Comparison of ENCODE assay signal across 27 cellular contexts in genomic region chr7:68272507-68272906, GRCh38.
"Had no signal": no experiment of that assay in that cellular context is flagged by ENCODE, and none has a peak within 500 bp of the region (broad histone marks: within the 10 kb centered on the region; RNA-seq: fewer than 3 reads in every experiment).

No MANE protein-coding gene starts in this region.

- H3K27me3 ChIP-seq: stomach, suprapubic skin, testis, thyroid gland, tibial artery, tibial nerve, transverse colon, upper lobe of left lung, upper lobe of right lung, uterus, vagina had no signal

- H3K9me3 ChIP-seq: suprapubic skin, testis, thoracic aorta, thyroid gland, tibial artery, upper lobe of left lung, upper lobe of right lung, uterus, vagina had no signal

- H3K36me3 ChIP-seq: stomach, suprapubic skin, thoracic aorta, thyroid gland, tibial artery, tibial nerve, transverse colon, upper lobe of left lung, upper lobe of right lung, uterus, vagina had no signal

- H3K4me1 ChIP-seq: stomach, suprapubic skin, testis, tibial artery, tibial nerve, transverse colon, upper lobe of left lung, upper lobe of right lung, uterus, vagina had no signal

- H3K4me3 ChIP-seq: stomach, suprapubic skin, testis, thoracic aorta, thyroid gland, tibial artery, tibial nerve, transverse colon, upper lobe of left lung, upper lobe of right lung, uterus, vagina had no signal

- FAIRE-seq: urothelium cell line had no signal

- DNase-seq: stimulated activated CD4-positive, alpha-beta T cell treated with anti-CD3 and anti-CD28 coated beads, Interleukin-2, amount 100 ng/mL, for 48 hours; stimulated activated CD4-positive, alpha-beta T cell treated with anti-CD3 and anti-CD28 coated beads, Interleukin-4, amount 100 ng/mL, for 1 hour; stimulated activated CD4-positive, alpha-beta T cell treated with anti-CD3 and anti-CD28 coated beads, Interleukin-4, amount 100 ng/mL, for 24 hours; stimulated activated CD4-positive, alpha-beta T cell treated with anti-CD3 and anti-CD28 coated beads, Interleukin-4, amount 100 ng/mL, for 4 hours; stimulated activated CD8-positive, alpha-beta memory T cell treated with anti-CD3 and anti-CD28 coated beads, Interleukin-4, amount 100 ng/mL, for 48 hours; stimulated activated naive B cell treated with anti-CD40 and anti-IgM and Interleukin-4, amounts not matched to agents 10 μg/mL and 1 μg/mL and 100 μg/mL, for 72 hours; stimulated activated naive CD4-positive, alpha-beta T cell; stimulated activated naive CD4-positive, alpha-beta T cell treated with Interleukin-2 at 50 U/mL for 16 hours; stimulated activated naive CD8-positive, alpha-beta T cell treated with anti-CD3 and anti-CD28 coated beads, Interleukin-15, amount 100 ng/mL, for 72 hours; stimulated activated naive CD8-positive, alpha-beta T cell treated with anti-CD3 and anti-CD28 coated beads, Interleukin-15, Interleukin-2, amounts not matched to agents 100 U/mL and 50 U/mL, for 24 hours; stomach; substantia nigra; testis; thyroid gland; tibial artery; transverse colon; trophoblast cell; upper lobe of left lung; upper lobe of right lung; uterus had no signal

- ATAC-seq: stimulated activated effector memory CD8-positive, alpha-beta T cell treated with anti-CD3 and anti-CD28 coated beads, Interleukin-12 subunit alpha, Interleukin-12 subunit beta, amount 100 ng/mL, for 72 hours; stimulated activated memory B cell treated with anti-CD40 and anti-IgM and Interleukin-4, amounts not matched to agents 10 μg/mL and 1 μg/mL and 100 μg/mL, for 72 hours; stimulated activated naive B cell treated with anti-CD40 and anti-IgM and Interleukin-4, amounts not matched to agents 10 μg/mL and 1 μg/mL and 100 μg/mL, for 72 hours; stimulated activated naive CD8-positive, alpha-beta T cell treated with anti-CD3 and anti-CD28 coated beads, Interleukin-15, amount 100 ng/mL, for 72 hours; stimulated activated naive CD8-positive, alpha-beta T cell treated with anti-CD3 and anti-CD28 coated beads, Interleukin-15, Interleukin-2, amounts not matched to agents 100 U/mL and 50 U/mL, for 24 hours; upper lobe of right lung had no signal

- H3K27ac ChIP-seq: stomach, suprapubic skin, testis, thoracic aorta, thyroid gland, tibial artery, tibial nerve, transverse colon, upper lobe of left lung, upper lobe of right lung, uterus, vagina had no signal
